8 cellular contexts compared by ENCODE assay signal in genomic region chr4:5142726-5143125, GRCh38.
A peak's percentile ranks its signal among the peaks of the same experiment; 100 is the strongest.
DNase-seq lines count a peak whose midpoint lies in the region; ATAC-seq and TF ChIP-seq lines count a peak whose summit lies in the region.

No MANE protein-coding gene starts in this region.

- no peak for ATAC-seq in left ventricle myocardium superior
- no peak for ATAC-seq in HG02885 (IDR thresholded peaks at IDR 0.05; ENCODE audit: poor library complexity, unreplicated experiment)
- ATAC-seq in GM21786 (IDR thresholded peaks at IDR 0.05; ENCODE audit: unreplicated experiment) = no peak

- TF ChIP-seq CTCF in left ventricle myocardium inferior (IDR thresholded peaks at IDR 0.05; ENCODE audit: borderline replicate concordance) (peak; percentile 53), VCaP (conservative IDR thresholded peaks at IDR 0.05) (peak; percentile 51)

- no peak overlapping the region for H3K27ac ChIP-seq in left ventricle myocardium inferior (replicated peaks)
- H3K27ac ChIP-seq in VCaP = no peak overlapping the region

- H3K9me3 ChIP-seq in left ventricle myocardium inferior (replicated peaks) = peaks cover 13% of the 10 kb centered on the region

- intact Hi-C loops in left ventricle myocardium inferior (cut with micrococcal nuclease) (no loop called here), left ventricle myocardium superior (cut with micrococcal nuclease) (no loop called here)

- DNase-seq in left ventricle myocardium inferior (no peak), left ventricle myocardium superior (no peak), iPS-NIHi11 (ENCODE audit: low spot score) (peak; percentile 52), ureter (ENCODE audit: low spot score) (peak; percentile 44)
- DNase-seq in stimulated activated CD4-positive, alpha-beta T cell treated with anti-CD3 and anti-CD28 coated beads, Interleukin-4, amount 100 ng/mL, for 4 hours = no peak

- no peak overlapping the region for H3K4me3 ChIP-seq in left ventricle myocardium inferior

- peaks cover 28% of the 10 kb centered on the region for H3K27me3 ChIP-seq in left ventricle myocardium inferior (ENCODE audit: low read depth)

- no peaks in the 10 kb centered on the region for H3K36me3 ChIP-seq in left ventricle myocardium inferior

- no peaks in the 10 kb centered on the region for H3K4me1 ChIP-seq in left ventricle myocardium inferior

Comparison
In these comparisons a context has a peak if more than half of its experiments do, and no peak if none do; other contexts are left out.
1. DNase-seq: peak in iPS-NIHi11 (single experiment) and ureter (single experiment); none in left ventricle myocardium inferior (single experiment), left ventricle myocardium superior (single experiment) and stimulated activated CD4-positive, alpha-beta T cell treated with anti-CD3 and anti-CD28 coated beads, Interleukin-4, amount 100 ng/mL, for 4 hours (0 of 2).